Comparison of ENCODE assay signal across 1 cellular context in the genomic region with DNA sequence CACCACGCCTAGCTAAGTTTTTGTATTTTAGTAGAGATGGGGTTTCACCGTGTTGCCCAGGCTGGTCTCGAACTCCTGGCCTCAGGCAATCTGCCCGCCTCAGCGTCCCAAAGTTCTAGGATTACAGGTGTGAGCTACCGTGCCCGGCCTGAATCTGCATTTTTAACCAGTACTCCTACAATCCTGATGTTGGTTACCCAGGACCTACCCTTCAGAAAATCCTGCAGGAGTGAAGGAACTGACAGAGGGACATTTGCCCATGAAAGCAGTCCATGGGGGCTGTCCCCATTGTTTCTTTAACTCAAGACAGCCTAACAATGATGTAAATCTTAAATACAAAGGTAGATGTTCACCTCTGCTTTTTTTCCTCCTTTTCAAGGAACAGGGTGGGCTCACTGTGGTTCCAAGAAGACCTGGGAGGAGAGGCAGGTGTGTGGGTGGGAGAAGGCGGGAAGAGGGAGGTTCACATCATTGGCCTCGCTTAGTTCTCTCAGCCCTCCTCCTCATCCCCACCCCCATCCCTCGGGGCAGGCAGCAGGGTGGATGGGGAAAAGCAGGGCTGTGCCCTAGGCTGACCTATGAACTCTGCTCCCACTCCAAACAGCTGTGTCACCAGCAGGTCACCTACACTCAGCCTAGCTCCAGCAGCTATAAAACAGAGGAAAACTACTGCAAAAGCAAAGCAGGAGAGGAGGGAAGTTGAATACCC.
TF ChIP-seq lines count a peak whose summit lies in the region.

No MANE protein-coding gene starts in this region.

TF ChIP-seq in IMR-90, 13 proteins besides CTCF, POLR2A, EP300 and RAD21 (continued from another document):
- TF ChIP-seq MAZ (IDR thresholded peaks at IDR 0.05; ENCODE audit: borderline replicate concordance, low read depth, low read length) (no peak), CHD1 (IDR thresholded peaks at IDR 0.05; ENCODE audit: low read depth, low read length) (no peak), FOS (IDR thresholded peaks at IDR 0.05; ENCODE audit: low read depth, low read length) (no peak)
